Comparison of ENCODE assay signal across 8 cellular contexts in genomic region chr17:27532269-27533067, GRCh38.
DNase-seq lines count a peak whose midpoint lies in the region; ATAC-seq lines count a peak whose summit lies in the region.

No MANE protein-coding gene starts in this region.

- no peak overlapping the region for H3K23ac ChIP-seq in mesendoderm (ENCODE audit: low read length)

- peaks cover 31% of the 10 kb centered on the region for H3K79me2 ChIP-seq in mesendoderm (ENCODE audit: control insufficient read depth, insufficient read depth, low read length)

- no peak overlapping the region for H3K4me3 Mint-ChIP-seq in stimulated activated naive CD8-positive, alpha-beta T cell treated with anti-CD3 and anti-CD28 coated beads, Interleukin-15, amount 100 ng/mL, for 72 hours
- no peak overlapping the region for H3K4me3 Mint-ChIP-seq in dendritic cell treated with granulocyte-macrophage colony-stimulating factor and Interleukin-4, amounts not matched to agents 40 ng/mL and 50 ng/mL, for 4 days

- no peak overlapping the region for H3K4ac ChIP-seq in mesendoderm (ENCODE audit: low read depth, low read length)

- no peaks in the 10 kb centered on the region for H3K36me3 ChIP-seq in mesendoderm (ENCODE audit: control insufficient read depth, insufficient read depth, low read length)

- no peak overlapping the region for H3K18ac ChIP-seq in mesendoderm (ENCODE audit: low read length)

- no peak overlapping the region for H4K8ac ChIP-seq in mesendoderm (ENCODE audit: low read depth, low read length)

- H3K27ac Mint-ChIP-seq in stimulated activated naive CD8-positive, alpha-beta T cell treated with anti-CD3 and anti-CD28 coated beads, Interleukin-15, amount 100 ng/mL, for 72 hours, result peak overlapping the region; percentile 42 to 54
- H3K27ac Mint-ChIP-seq in dendritic cell treated with granulocyte-macrophage colony-stimulating factor and Interleukin-4, amounts not matched to agents 40 ng/mL and 50 ng/mL, for 4 days, result peak overlapping the region; percentile 65

- no peak overlapping the region for H3K56ac ChIP-seq in mesendoderm (ENCODE audit: low read length)

- no peak overlapping the region for H2BK120ac ChIP-seq in mesendoderm (ENCODE audit: low read depth, low read length)

- DNase-seq in stimulated activated naive CD8-positive, alpha-beta T cell treated with anti-CD3 and anti-CD28 coated beads, Interleukin-15, amount 100 ng/mL, for 72 hours, result peak in 1 of 2 donors; percentile 45
- no peak for DNase-seq in stimulated activated naive CD8-positive, alpha-beta T cell treated with anti-CD3 and anti-CD28 coated beads, Interleukin-15, Interleukin-2, amounts not matched to agents 100 U/mL and 50 U/mL, for 24 hours
- DNase-seq in mesendoderm (peak; percentile 55), A172 (ENCODE audit: low spot score) (no peak), T-helper 2 cell (no peak), COLO829 (ENCODE audit: low spot score) (no peak)

- no peak overlapping the region for H2BK15ac ChIP-seq in mesendoderm (replicated peaks; ENCODE audit: low read depth)

- H3K4me1 Mint-ChIP-seq in stimulated activated naive CD8-positive, alpha-beta T cell treated with anti-CD3 and anti-CD28 coated beads, Interleukin-15, amount 100 ng/mL, for 72 hours, result peaks cover 86% of the 10 kb centered on the region
- H3K4me1 Mint-ChIP-seq in dendritic cell treated with granulocyte-macrophage colony-stimulating factor and Interleukin-4, amounts not matched to agents 40 ng/mL and 50 ng/mL, for 4 days (ENCODE audit: low read depth), result peaks cover 75% of the 10 kb centered on the region

- no peak overlapping the region for H3K27ac ChIP-seq in mesendoderm (ENCODE audit: low read depth, low read length)

- H3K9ac ChIP-seq in mesendoderm (ENCODE audit: low read length), result no peak overlapping the region

- no peak overlapping the region for H3K4me3 ChIP-seq in mesendoderm (ENCODE audit: low read length)

- peak; percentile 54 for ATAC-seq in stimulated activated naive CD8-positive, alpha-beta T cell treated with anti-CD3 and anti-CD28 coated beads, Interleukin-15, amount 100 ng/mL, for 72 hours
- ATAC-seq in stimulated activated naive CD8-positive, alpha-beta T cell treated with anti-CD3 and anti-CD28 coated beads, Interleukin-15, Interleukin-2, amounts not matched to agents 100 U/mL and 50 U/mL, for 24 hours, result no peak
- ATAC-seq in HG03025 (IDR thresholded peaks at IDR 0.05; ENCODE audit: low FRiP score, unreplicated experiment), result no peak

- H3K9me3 Mint-ChIP-seq in stimulated activated naive CD8-positive, alpha-beta T cell treated with anti-CD3 and anti-CD28 coated beads, Interleukin-15, amount 100 ng/mL, for 72 hours, result no peaks in the 10 kb centered on the region
- no peaks in the 10 kb centered on the region for H3K9me3 Mint-ChIP-seq in dendritic cell treated with granulocyte-macrophage colony-stimulating factor and Interleukin-4, amounts not matched to agents 40 ng/mL and 50 ng/mL, for 4 days

- no CpG with 5 or more reads among the region's 20 CpGs for WGBS in mesendoderm (ENCODE audit: extremely low coverage, insufficient coverage, low lambda C conversion rate)

- intact Hi-C loops in dendritic cell treated with granulocyte-macrophage colony-stimulating factor and Interleukin-4, amounts not matched to agents 40 ng/mL and 50 ng/mL, for 4 days (cut with micrococcal nuclease), result loop anchor here (5.0 kb wide), 2 partner anchors 180 to 295 kb away; no protein-coding TSS in a partner anchor

- H3K27me3 ChIP-seq in mesendoderm (ENCODE audit: insufficient read depth, low read length, poor library complexity), result no peaks in the 10 kb centered on the region

- peaks cover 35% of the 10 kb centered on the region for H3K79me1 ChIP-seq in mesendoderm (ENCODE audit: low read length)

- no peaks in the 10 kb centered on the region for H3K36me3 Mint-ChIP-seq in dendritic cell treated with granulocyte-macrophage colony-stimulating factor and Interleukin-4, amounts not matched to agents 40 ng/mL and 50 ng/mL, for 4 days (ENCODE audit: low read depth)

- H3K27me3 Mint-ChIP-seq in stimulated activated naive CD8-positive, alpha-beta T cell treated with anti-CD3 and anti-CD28 coated beads, Interleukin-15, amount 100 ng/mL, for 72 hours, result no peaks in the 10 kb centered on the region
- no peaks in the 10 kb centered on the region for H3K27me3 Mint-ChIP-seq in dendritic cell treated with granulocyte-macrophage colony-stimulating factor and Interleukin-4, amounts not matched to agents 40 ng/mL and 50 ng/mL, for 4 days

- H2BK5ac ChIP-seq in mesendoderm (ENCODE audit: low read length), result no peak overlapping the region

- H3K4me2 ChIP-seq in mesendoderm (ENCODE audit: low read length), result no peak overlapping the region

- H2AK5ac ChIP-seq in mesendoderm (ENCODE audit: low read length), result no peak overlapping the region

- peaks cover 16% of the 10 kb centered on the region for H3K4me1 ChIP-seq in mesendoderm (ENCODE audit: control insufficient read depth, low read depth, low read length)

- H4K5ac ChIP-seq in mesendoderm (ENCODE audit: low read length), result no peak overlapping the region
